Comparison of ENCODE assay signal across 2 cellular contexts in genomic region chr3:117399311-117400068, GRCh38.
A peak's percentile ranks its signal among the peaks of the same experiment; 100 is the strongest.
TF ChIP-seq lines count a peak whose summit lies in the region.

No MANE protein-coding gene starts in this region.

TF ChIP-seq in H1, 55 proteins besides CTCF, POLR2A, EP300 and RAD21 (continues in another document):
- TF ChIP-seq ASH2L (IDR thresholded peaks at IDR 0.05; ENCODE audit: low read length): no peak
- TF ChIP-seq GABPA (IDR thresholded peaks at IDR 0.05; ENCODE audit: borderline replicate concordance, insufficient read depth, low read length): no peak
- TF ChIP-seq CREB1 (IDR thresholded peaks at IDR 0.05): no peak
- no peak for TF ChIP-seq RBBP5 (IDR thresholded peaks at IDR 0.05; ENCODE audit: borderline replicate concordance, low read depth, low read length)
- TF ChIP-seq POLR2AphosphoS5 (IDR thresholded peaks at IDR 0.05; ENCODE audit: low read depth, low read length): no peak
- no peak for TF ChIP-seq FOSL1 (IDR thresholded peaks at IDR 0.05; ENCODE audit: insufficient read depth, low read depth, low read length)
- no peak for TF ChIP-seq SRF (IDR thresholded peaks at IDR 0.05; ENCODE audit: low read depth, low read length)
- TF ChIP-seq CTBP2 (IDR thresholded peaks at IDR 0.05; ENCODE audit: borderline replicate concordance, insufficient read depth, insufficient read length, low read length): no peak
- no peak for TF ChIP-seq CBX8 (IDR thresholded peaks at IDR 0.05; ENCODE audit: borderline replicate concordance, low read depth, low read length)
- no peak for TF ChIP-seq ATF3 (IDR thresholded peaks at IDR 0.05; ENCODE audit: insufficient read depth, low read depth, low read length)
- no peak for TF ChIP-seq JUND (IDR thresholded peaks at IDR 0.05; ENCODE audit: low read length)
- TF ChIP-seq ZNF274 (IDR thresholded peaks at IDR 0.05; ENCODE audit: borderline replicate concordance, extremely low read depth, low read length): no peak
- peak; percentile 68; the same call in 1 of the 2 replicates for TF ChIP-seq ATF2 (IDR thresholded peaks at IDR 0.05; ENCODE audit: low read length)
- TF ChIP-seq RFX5 (IDR thresholded peaks at IDR 0.05; ENCODE audit: borderline replicate concordance, low read depth, low read length): no peak
- no peak for TF ChIP-seq KDM1A (IDR thresholded peaks at IDR 0.05; ENCODE audit: borderline replicate concordance, low read length)
- TF ChIP-seq NANOG (IDR thresholded peaks at IDR 0.05; ENCODE audit: insufficient read depth, low read depth, low read length, poor library complexity, severe bottlenecking): peak; percentile 84
- no peak for TF ChIP-seq PHF8 (conservative IDR thresholded peaks at IDR 0.05; ENCODE audit: low read depth, low read length)
- TF ChIP-seq SAP30 (IDR thresholded peaks at IDR 0.05; ENCODE audit: insufficient read depth, insufficient replicate concordance, low read length): no peak
- no peak for TF ChIP-seq EZH2 (IDR thresholded peaks at IDR 0.05; ENCODE audit: low read depth, low read length, severe bottlenecking)
- no peak for TF ChIP-seq EGR1 (IDR thresholded peaks at IDR 0.05; ENCODE audit: borderline replicate concordance, low read depth, low read length)
- no peak for TF ChIP-seq JUN (IDR thresholded peaks at IDR 0.05; ENCODE audit: low read depth, low read length)
- TF ChIP-seq E2F6 (IDR thresholded peaks at IDR 0.05): no peak
- no peak for TF ChIP-seq TBP (IDR thresholded peaks at IDR 0.05; ENCODE audit: low read depth, low read length)
- 0 out of 2 replicates have a peak, but pooled peaks have one; percentile 23 for TF ChIP-seq TCF12 (IDR thresholded peaks at IDR 0.05; ENCODE audit: low read depth, low read length)
- peak; percentile 51 to 77; a peak in 1 of 4 replicates for TF ChIP-seq HDAC2 (IDR thresholded peaks at IDR 0.05; ENCODE audit: borderline replicate concordance in 1 of 2, low read depth in 2 of 2, low read length in 2 of 2)
- TF ChIP-seq TAF7 (optimal IDR thresholded peaks at IDR 0.05; ENCODE audit: borderline replicate concordance, low read depth, low read length): no peak
- no peak for TF ChIP-seq SP4 (IDR thresholded peaks at IDR 0.05; ENCODE audit: low read length)
- no peak for TF ChIP-seq TEAD4 (IDR thresholded peaks at IDR 0.05; ENCODE audit: low read depth, low read length)
- no peak for TF ChIP-seq CBX5 (IDR thresholded peaks at IDR 0.05; ENCODE audit: low read depth, low read length)
- TF ChIP-seq SUZ12 (IDR thresholded peaks at IDR 0.05; ENCODE audit: low read length): no peak
- no peak for TF ChIP-seq YY1 (IDR thresholded peaks at IDR 0.05; ENCODE audit: low read depth, low read length)
- no peak for TF ChIP-seq SIN3A (conservative IDR thresholded peaks at IDR 0.05 in 1 of 2, IDR thresholded peaks at IDR 0.05 in 1 of 2; ENCODE audit: low read depth in 1 of 2, low read length in 2 of 2)
- TF ChIP-seq USF2 (IDR thresholded peaks at IDR 0.05; ENCODE audit: low read length): no peak
- peak in 1 of 2 experiments; percentile 36 for TF ChIP-seq BCL11A (IDR thresholded peaks at IDR 0.05; ENCODE audit: low read depth in 2 of 2, low read length in 2 of 2)
- TF ChIP-seq CHD2 (IDR thresholded peaks at IDR 0.05; ENCODE audit: low read length): no peak
- TF ChIP-seq MAFK (IDR thresholded peaks at IDR 0.05; ENCODE audit: low read depth, low read length): no peak
- TF ChIP-seq KDM5A (IDR thresholded peaks at IDR 0.05; ENCODE audit: low read length): no peak
- TF ChIP-seq SIX5 (IDR thresholded peaks at IDR 0.05; ENCODE audit: low read depth, low read length): no peak
- peak; percentile 16; the same call in 1 of the 2 replicates for TF ChIP-seq MAX (IDR thresholded peaks at IDR 0.05)
- peak; percentile 50; the same call in 1 of the 2 replicates for TF ChIP-seq SP1 (IDR thresholded peaks at IDR 0.05; ENCODE audit: low read depth, low read length)
- TF ChIP-seq RXRA (IDR thresholded peaks at IDR 0.05; ENCODE audit: insufficient read depth, low read depth, low read length): no peak
- TF ChIP-seq GTF2F1 (IDR thresholded peaks at IDR 0.05; ENCODE audit: borderline replicate concordance, low read depth, low read length): no peak
- TF ChIP-seq SP2 (IDR thresholded peaks at IDR 0.05; ENCODE audit: low read length): no peak

TF ChIP-seq in neural cell, 6 proteins besides CTCF, POLR2A, EP300 and RAD21:
- TF ChIP-seq REST (IDR thresholded peaks at IDR 0.05; ENCODE audit: borderline replicate concordance) (no peak), MXI1 (conservative IDR thresholded peaks at IDR 0.05; ENCODE audit: poor library complexity, severe bottlenecking) (no peak), POLR2AphosphoS5 (IDR thresholded peaks at IDR 0.05) (no peak), TAF1 (IDR thresholded peaks at IDR 0.05; ENCODE audit: low read depth) (no peak), SMC3 (conservative IDR thresholded peaks at IDR 0.05; ENCODE audit: poor library complexity) (no peak), EZH2 (IDR thresholded peaks at IDR 0.05; ENCODE audit: borderline replicate concordance, insufficient read depth, low read length, poor library complexity, severe bottlenecking) (no peak)
